35 cellular contexts compared by ENCODE assay signal in genomic region chr14:88333036-88333435, GRCh38. TPM values are rescaled to one million over a fixed set of nuclear protein-coding genes. Genes with fewer than 3 reads are reported as not detected.
"Had no signal": no experiment of that assay in that cellular context is flagged by ENCODE, and none has a peak within 500 bp of the region (broad histone marks: within the 10 kb centered on the region; RNA-seq: fewer than 3 reads in every experiment).

No MANE protein-coding gene starts in this region.

- H3K4me1 ChIP-seq: SJCRH30 had no signal

- DNase-seq: activated CD4-positive, alpha-beta T cell treated with anti-CD3 and anti-CD28 coated beads, Interleukin-2, amount 10 ng/mL, durations not matched to agents 24 days and 14 days; activated CD4-positive, alpha-beta T cell treated with anti-CD3 and anti-CD28 coated beads, Interleukin-2, amount 50 U/mL, for 4 hours; activated CD8-positive, alpha-beta T cell treated with anti-CD3 and anti-CD28 coated beads for 36 hours; activated effector memory CD4-positive, alpha-beta T cell treated with anti-CD3 and anti-CD28 coated beads, Interleukin-2, amount 50 U/mL, for 16 hours; activated naive CD4-positive, alpha-beta T cell; activated naive CD4-positive, alpha-beta T cell treated with anti-CD3 and anti-CD28 coated beads, Interleukin-2, amount 50 U/mL, for 16 hours; activated naive CD8-positive, alpha-beta T cell treated with anti-CD3 and anti-CD28 coated beads for 36 hours; activated T-cell treated with anti-CD3 and anti-CD28 coated beads, Interleukin-2, amount 50 U/mL, for 1 hour; activated T-cell treated with anti-CD3 and anti-CD28 coated beads, Interleukin-2, amount 50 U/mL, for 72 hours; amniotic stem cell; aorta; brain microvascular endothelial cell; central memory CD4-positive, alpha-beta T cell; MM.1S; NCI-H1092 treated with DMSO at 0.1 percent for 48 hours; NCI-H1417; NCI-H146; NCI-H187; NCI-H2029 treated with DMSO at 0.1 percent for 48 hours; NCI-H2107; NCI-H2171; NCI-H510A; NCI-H526 treated with DMSO at 0.1 percent for 48 hours; NK-92 treated with Interleukin-12 subunit alpha and Interleukin-12 subunit beta, amount 100 ng/mL, for 24 hours; SHP77; SJCRH30; T1000; WERI-Rb-1 had no signal

- H3K9me3 Mint-ChIP-seq: activated CD4-positive, alpha-beta T cell treated with anti-CD3 and anti-CD28 coated beads, Interleukin-2, amount 10 ng/mL, durations not matched to agents 24 days and 14 days; activated CD8-positive, alpha-beta T cell treated with anti-CD3 and anti-CD28 coated beads for 36 hours; activated naive CD8-positive, alpha-beta T cell treated with anti-CD3 and anti-CD28 coated beads for 36 hours; activated T-cell treated with anti-CD3 and anti-CD28 coated beads, Interleukin-2, amount 50 U/mL, for 72 hours; activated T-helper 17 cell treated with anti-CD3 and anti-CD28 coated beads, Interleukin-2, amount 50 U/mL, for 72 hours had no signal

- H3K4me1 Mint-ChIP-seq: activated CD4-positive, alpha-beta T cell treated with anti-CD3 and anti-CD28 coated beads, Interleukin-2, amount 10 ng/mL, durations not matched to agents 24 days and 14 days; activated naive CD8-positive, alpha-beta T cell treated with anti-CD3 and anti-CD28 coated beads for 36 hours; activated T-helper 17 cell treated with anti-CD3 and anti-CD28 coated beads, Interleukin-2, amount 50 U/mL, for 72 hours had no signal

- H3K36me3 Mint-ChIP-seq: activated naive CD8-positive, alpha-beta T cell treated with anti-CD3 and anti-CD28 coated beads for 36 hours had no signal

- H3K36me3 ChIP-seq: brain microvascular endothelial cell, SJCRH30, WERI-Rb-1 had no signal

- H3K27me3 ChIP-seq: SJCRH30 had no signal

- H3K4me3 ChIP-seq: SJCRH30, SK-N-MC had no signal

- H3K27ac Mint-ChIP-seq: activated CD4-positive, alpha-beta T cell treated with anti-CD3 and anti-CD28 coated beads, Interleukin-2, amount 10 ng/mL, durations not matched to agents 24 days and 14 days; activated CD8-positive, alpha-beta T cell treated with anti-CD3 and anti-CD28 coated beads for 36 hours; activated naive CD8-positive, alpha-beta T cell treated with anti-CD3 and anti-CD28 coated beads for 36 hours; activated T-cell treated with anti-CD3 and anti-CD28 coated beads, Interleukin-2, amount 50 U/mL, for 72 hours; activated T-helper 17 cell treated with anti-CD3 and anti-CD28 coated beads, Interleukin-2, amount 50 U/mL, for 72 hours had no signal

- H3K27ac ChIP-seq: brain microvascular endothelial cell, KMS-11, SJCRH30, SK-N-MC, WERI-Rb-1 had no signal

- H3K9ac ChIP-seq: KMS-11 had no signal

- H3K9me3 ChIP-seq: SJCRH30 had no signal

- H3K4me2 ChIP-seq: KMS-11 had no signal

- H3K4me3 Mint-ChIP-seq: activated CD4-positive, alpha-beta T cell treated with anti-CD3 and anti-CD28 coated beads, Interleukin-2, amount 10 ng/mL, durations not matched to agents 24 days and 14 days; activated CD8-positive, alpha-beta T cell treated with anti-CD3 and anti-CD28 coated beads for 36 hours; activated naive CD8-positive, alpha-beta T cell treated with anti-CD3 and anti-CD28 coated beads for 36 hours; activated T-cell treated with anti-CD3 and anti-CD28 coated beads, Interleukin-2, amount 50 U/mL, for 72 hours; activated T-helper 17 cell treated with anti-CD3 and anti-CD28 coated beads, Interleukin-2, amount 50 U/mL, for 72 hours had no signal

RNA-seq across cellular contexts. Expression of gene KCNK10, which starts 10.0 kb away (rescaled TPM):
- total RNA-seq: activated CD4-positive, alpha-beta T cell treated with anti-CD3 and anti-CD28 coated beads, Interleukin-2, amount 10 ng/mL, durations not matched to agents 24 days and 14 days; activated CD8-positive, alpha-beta memory T cell treated with anti-CD3 and anti-CD28 coated beads for 36 hours; activated CD8-positive, alpha-beta T cell treated with anti-CD3 and anti-CD28 coated beads for 36 hours; activated naive CD8-positive, alpha-beta T cell treated with anti-CD3 and anti-CD28 coated beads for 36 hours; activated T-helper 17 cell treated with anti-CD3 and anti-CD28 coated beads, Interleukin-2, amount 50 U/mL, for 72 hours; aorta; LHCN-M2; T-helper 1 cell treated with Interleukin-12 subunit alpha and Interleukin-12 subunit beta and Interleukin-4 antibody, amounts not matched to agents 30 ng/mL and 1 ng/mL, for 36 hours; T-helper 2 cell treated with Interferon-gamma antibody and Interleukin-4, amounts not matched to agents 100 ng/mL and 5 ng/mL, for 36 hours had no signal
- polyA plus RNA-seq: aorta had no signal
